ENCODE assay signal across 22 cellular contexts in genomic region chr12:78835493-78835892, GRCh38. TPM values are rescaled to one million over a fixed set of nuclear protein-coding genes. Genes with fewer than 3 reads are reported as not detected.
A peak's percentile ranks its signal among the peaks of the same experiment; 100 is the strongest.
DNase-seq lines count a peak whose midpoint lies in the region; ATAC-seq and TF ChIP-seq lines count a peak whose summit lies in the region.
"Had no signal": no experiment of that assay in that cellular context is flagged by ENCODE, and none has a peak within 500 bp of the region (broad histone marks: within the 10 kb centered on the region; RNA-seq: fewer than 3 reads in every experiment).

No MANE protein-coding gene starts in this region.

- H3K4me3 ChIP-seq in GM23338 (no peak overlapping the region), epithelial cell of esophagus (ENCODE audit: low read length) (no peak overlapping the region), tibial nerve (no peak overlapping the region)
- H3K4me3 ChIP-seq: GM12878, GM23248 had no signal

- peak overlapping the region; percentile 25; the same call in 1 of the 2 replicates for H2AFZ ChIP-seq in GM23338
- H2AFZ ChIP-seq: GM23248 had no signal

- no peaks in the 10 kb centered on the region for H3K9me2 ChIP-seq in GM23338 (ENCODE audit: insufficient read depth)

- DNase-seq in GM23338 (ENCODE audit: low spot score): peak; percentile 12
- DNase-seq in NCI-H69 (lab: John Stamatoyannopoulos, UW): peak; percentile 52
- peak; percentile 11 for DNase-seq in epithelial cell of esophagus (ENCODE audit: low read depth)
- DNase-seq in kidney tubule cell (ENCODE audit: low spot score): peak; percentile 46
- no peak for DNase-seq in tibial nerve (ENCODE audit: low spot score in 2 of 2)
- no peak for DNase-seq in CD1c-positive myeloid dendritic cell (ENCODE audit: extremely low spot score)
- DNase-seq: ACHN; BE2C; C1 segment of cervical spinal cord; Caco-2; CD4-positive, alpha-beta T cell; DMS153; DND-41; EL; GM23248; KG1 had no signal

- 0 out of 2 replicates have a peak overlapping the region, but pooled peaks have one; percentile 41 for H3K4me2 ChIP-seq in GM23338

- no peaks in the 10 kb centered on the region for H3K9me3 ChIP-seq in tibial nerve
- H3K9me3 ChIP-seq: BE2C, Caco-2 had no signal

- 92 to 93% methylated on average over 6 of the region's 6 CpGs for WGBS in tibial nerve, 2 donors

- H3K36me3 Mint-ChIP-seq in GM23338 (ENCODE audit: low read depth): no peaks in the 10 kb centered on the region

- H3K9me3 Mint-ChIP-seq in GM23338: no peaks in the 10 kb centered on the region
- H3K9me3 Mint-ChIP-seq: H9 had no signal

- no peak overlapping the region for H3K4me3 Mint-ChIP-seq in GM23338
- H3K4me3 Mint-ChIP-seq: CD4-positive, alpha-beta T cell; H9 had no signal

- H3K27ac ChIP-seq in GM23338 (ENCODE audit: low read depth) (no peak overlapping the region), tibial nerve (no peak overlapping the region)
- H3K27ac ChIP-seq: GM23248 had no signal

- no peak for TF ChIP-seq EP300 in tibial nerve (IDR thresholded peaks at IDR 0.05)

- no peaks in the 10 kb centered on the region for H3F3A ChIP-seq in GM23338 (replicated peaks; ENCODE audit: low read depth)

- peaks cover 18% of the 10 kb centered on the region for H3K4me1 Mint-ChIP-seq in GM23338

- H3K27ac Mint-ChIP-seq in GM23338: no peak overlapping the region
- H3K27ac Mint-ChIP-seq: CD4-positive, alpha-beta T cell; H9 had no signal

- no peaks in the 10 kb centered on the region for H3K27me3 ChIP-seq in GM23338 (ENCODE audit: insufficient read depth)
- H3K27me3 ChIP-seq in tibial nerve: no peaks in the 10 kb centered on the region
- H3K27me3 ChIP-seq: BE2C had no signal

- H3K36me3 ChIP-seq in GM23338 (ENCODE audit: insufficient read depth) (no peaks in the 10 kb centered on the region), tibial nerve (no peaks in the 10 kb centered on the region)
- H3K36me3 ChIP-seq: BE2C had no signal

- H4K20me1 ChIP-seq in GM23338 (replicated peaks; ENCODE audit: insufficient read depth): no peaks in the 10 kb centered on the region

- TF ChIP-seq POLR2A in tibial nerve (IDR thresholded peaks at IDR 0.05): no peak

- TF ChIP-seq CTCF in GM23338 (conservative IDR thresholded peaks at IDR 0.05; ENCODE audit: low read depth in 2 of 2) (no peak), epithelial cell of esophagus (IDR thresholded peaks at IDR 0.05; ENCODE audit: insufficient read depth, low read depth, low read length, missing control alignments) (no peak), tibial nerve (IDR thresholded peaks at IDR 0.05) (no peak)

- ATAC-seq in GM23338 (peak; percentile 35; the same call in 2 of the 3 replicates), GM19455 (IDR thresholded peaks at IDR 0.05; ENCODE audit: unreplicated experiment) (no peak), GM21360 (IDR thresholded peaks at IDR 0.05; ENCODE audit: unreplicated experiment) (no peak)
- ATAC-seq: GM12878 had no signal

- H3K4me1 ChIP-seq in GM23338 (ENCODE audit: insufficient read depth): peaks cover 37% of the 10 kb centered on the region
- H3K4me1 ChIP-seq in tibial nerve: no peaks in the 10 kb centered on the region
- H3K4me1 ChIP-seq: BE2C, Caco-2 had no signal

- no peaks in the 10 kb centered on the region for H3K79me2 ChIP-seq in GM23338 (replicated peaks; ENCODE audit: insufficient read depth)

- H3K27me3 Mint-ChIP-seq in GM23338 (ENCODE audit: insufficient read depth, low read depth, poor library complexity): peaks cover 7% of the 10 kb centered on the region
- H3K27me3 Mint-ChIP-seq: CD4-positive, alpha-beta T cell had no signal

TF ChIP-seq in GM23338, 12 proteins besides CTCF, POLR2A, EP300 and RAD21 (continues in another document):
- TF ChIP-seq REST (IDR thresholded peaks at IDR 0.05; ENCODE audit: unreplicated experiment) (no peak), ZNF114 (CRISPR knock-in tag; IDR thresholded peaks at IDR 0.05) (no peak), POLR2AphosphoS5 (IDR thresholded peaks at IDR 0.05; ENCODE audit: low read depth) (no peak), CREB1 (CRISPR knock-in tag; IDR thresholded peaks at IDR 0.05; ENCODE audit: low read depth) (no peak), EZH2 (IDR thresholded peaks at IDR 0.05; ENCODE audit: low read depth, unreplicated experiment) (no peak), JUNB (IDR thresholded peaks at IDR 0.05; ENCODE audit: unreplicated experiment) (no peak), STAT1 (IDR thresholded peaks at IDR 0.05; ENCODE audit: unreplicated experiment) (no peak), NANOG (IDR thresholded peaks at IDR 0.05; ENCODE audit: borderline replicate concordance) (no peak), ETS1 (IDR thresholded peaks at IDR 0.05) (no peak)

RNA-seq across cellular contexts. Expression of gene SYT1, which starts 29.1 kb away (rescaled TPM):
- 37.9 and 48.7 TPM in 2 replicates for total RNA-seq in GM23338 (2014; rRNA removed; shearing (Covaris generic))
- polyA plus RNA-seq in GM23338 (2016; fragmentation: Nextera tagmentation; extraction: Ambion mirVana): 47.6 and 51.7 TPM in 2 replicates
- total RNA-seq in tibial nerve: 10 to 100 TPM in 1 of 4 donors, 1 to 10 TPM in 3; 1.8 to 10.3 (median 4.7) TPM
- total RNA-seq: CD4-positive, alpha-beta T cell; G401; HT-29 had no signal

Comparison
In these comparisons a context has a peak if more than half of its experiments do, and no peak if none do; other contexts are left out.
1. DNase-seq: peak in GM23338 (single experiment), NCI-H69 (single experiment), epithelial cell of esophagus (single experiment) and kidney tubule cell (single experiment); none in tibial nerve (0 of 2) and CD1c-positive myeloid dendritic cell (single experiment).